ENCODE assay signal across 10 cellular contexts in genomic region chr17:74982663-74983313, GRCh38. TPM values are rescaled to one million over a fixed set of nuclear protein-coding genes. Genes with fewer than 3 reads are reported as not detected.
DNase-seq lines count a peak whose midpoint lies in the region; ATAC-seq, FAIRE-seq and TF ChIP-seq lines count a peak whose summit lies in the region.
"Not testable (repeated sequence)": the region's sequence is repeated elsewhere in the genome, so short reads cannot be mapped to it uniquely, and the experiment has no call there.
"Had no signal": no experiment of that assay in that cellular context is flagged by ENCODE, and none has a peak within 500 bp of the region (broad histone marks: within the 10 kb centered on the region; RNA-seq: fewer than 3 reads in every experiment).

No MANE protein-coding gene starts in this region.

- intact Hi-C loops in kidney (cut with DNase I): not testable (repeated sequence)

- peak overlapping the region; percentile 98 for H2AFZ ChIP-seq in astrocyte (ENCODE audit: low read depth, low read length)

- peak overlapping the region; percentile 86 for H3K27ac Mint-ChIP-seq in astrocyte (ENCODE audit: unreplicated experiment)

- not testable (repeated sequence) for FAIRE-seq in astrocyte (lab: Jason Lieb, UNC); kidney (lab: Jason Lieb, UNC)

- H3K36me3 Mint-ChIP-seq in astrocyte (ENCODE audit: low read depth, unreplicated experiment): not testable (repeated sequence)

- H3K4me3 Mint-ChIP-seq in astrocyte (ENCODE audit: unreplicated experiment): peak overlapping the region; percentile 88

- peak overlapping the region; percentile 95 for H3K4me2 ChIP-seq in astrocyte (ENCODE audit: low read length)

- not testable (repeated sequence) for H3K27ac ChIP-seq in astrocyte (ENCODE audit: low read depth, low read length); neutrophil
- H3K27ac ChIP-seq in kidney (ENCODE audit: low read depth in 2 of 2, low read length in 2 of 2) (peak overlapping the region; percentile 64 to 85), thoracic aorta (peak overlapping the region; percentile 93 to 97)

- not testable (repeated sequence) for H4K20me1 ChIP-seq in astrocyte (ENCODE audit: insufficient read depth, low read length)

- H3K36me3 ChIP-seq in astrocyte (ENCODE audit: insufficient read depth, low read length); kidney (ENCODE audit: control insufficient read depth in 1 of 2, insufficient read depth in 2 of 2, low read length in 2 of 2); neutrophil; thoracic aorta: not testable (repeated sequence)

- not testable (repeated sequence) for H3K9me3 Mint-ChIP-seq in astrocyte (ENCODE audit: unreplicated experiment)

- peak overlapping the region; percentile 83 for H3K9ac ChIP-seq in astrocyte (ENCODE audit: low read length)
- peak overlapping the region; percentile 14 to 74 for H3K9ac ChIP-seq in kidney (ENCODE audit: low read length in 2 of 2)

- ATAC-seq in SK-N-SH treated with all-trans-retinoic acid at 6 μM for 48 hours: peak; percentile 17
- ATAC-seq in thoracic aorta (ENCODE audit: insufficient number of reproducible peaks, low FRiP score, low read depth): not testable (repeated sequence)

- not testable (repeated sequence) for H3K79me2 ChIP-seq in astrocyte (ENCODE audit: insufficient read depth, low read length)

- H3K4me1 Mint-ChIP-seq in astrocyte (ENCODE audit: low read depth, unreplicated experiment): not testable (repeated sequence)

- DNase-seq in DMS79 treated with DMSO at 0.1 percent for 48 hours (lab: John Stamatoyannopoulos, UW) (peak; percentile 19), NCI-H1105 treated with DMSO at 0.1 percent for 48 hours (lab: John Stamatoyannopoulos, UW) (peak; percentile 45)
- DNase-seq in astrocyte (ENCODE audit: low read depth); epithelial cell of proximal tubule (ENCODE audit: low read depth); kidney; thoracic aorta (ENCODE audit: low spot score): not testable (repeated sequence)

- H3K4me1 ChIP-seq in astrocyte (ENCODE audit: insufficient read depth, low read length) (peaks cover 17% of the 10 kb centered on the region), neutrophil (ENCODE audit: control insufficient read depth in 1 of 2, insufficient read depth in 1 of 2, low read depth in 1 of 2, low read length in 1 of 2) (peaks cover 37 to 39% of the 10 kb centered on the region in 2 experiments), thoracic aorta (ENCODE audit: control insufficient read depth in 1 of 2, low read depth in 2 of 2) (peaks cover 6 to 15% of the 10 kb centered on the region in 2 donors)
- not testable (repeated sequence) for H3K4me1 ChIP-seq in kidney (ENCODE audit: control insufficient read depth in 1 of 2, insufficient read depth in 1 of 2, low read depth in 1 of 2, low read length in 2 of 2)

- H3K4me3 ChIP-seq in astrocyte (ENCODE audit: insufficient read depth, low read depth, low read length) (peak overlapping the region; percentile 72), epithelial cell of proximal tubule (ENCODE audit: low read depth, low read length) (peak overlapping the region; percentile 75), kidney (ENCODE audit: low read length in 2 of 2) (peak overlapping the region; percentile 54 to 84), neutrophil (ENCODE audit: low read depth in 1 of 2, low read length in 1 of 2) (peak overlapping the region; percentile 58 to 72), thoracic aorta (peak overlapping the region; percentile 89)

- H3K27me3 ChIP-seq in astrocyte (ENCODE audit: insufficient read depth, low read length); thoracic aorta (replicated peaks; ENCODE audit: insufficient read depth): not testable (repeated sequence)
- H3K27me3 ChIP-seq in neutrophil: peaks cover 80% of the 10 kb centered on the region

- not testable (repeated sequence) for H3K27me3 Mint-ChIP-seq in astrocyte (ENCODE audit: low read depth, unreplicated experiment)

- TF ChIP-seq CTCF in astrocyte (IDR thresholded peaks at IDR 0.05; ENCODE audit: insufficient read depth, low read depth, low read length); epithelial cell of proximal tubule (conservative IDR thresholded peaks at IDR 0.05; ENCODE audit: low read depth, low read length); kidney (IDR thresholded peaks at IDR 0.05; ENCODE audit: borderline replicate concordance, extremely low read depth, insufficient read depth); neutrophil (IDR thresholded peaks at IDR 0.05); thoracic aorta (IDR thresholded peaks at IDR 0.05): not testable (repeated sequence)

- H3K9me3 ChIP-seq in astrocyte (ENCODE audit: insufficient read depth, low read depth, low read length); kidney (ENCODE audit: control insufficient read depth in 1 of 2, low read length in 2 of 2); neutrophil; thoracic aorta: not testable (repeated sequence)

TF ChIP-seq in SK-N-SH treated with all-trans-retinoic acid at 6 μM for 48 hours, 23 proteins besides CTCF, POLR2A, EP300 and RAD21:
- TF ChIP-seq CSDC2 (CRISPR knock-in tag; IDR thresholded peaks at IDR 0.05): peak; percentile 78

RNA-seq across cellular contexts. Expression of gene CDR2L, which starts 4.6 kb away (rescaled TPM):
- 59.1 and 62.9 TPM in 2 replicates for total RNA-seq in astrocyte
- total RNA-seq in epithelial cell of proximal tubule: 38.9 and 64.4 TPM in 2 replicates
- 29.3 TPM for total RNA-seq in kidney
- polyA plus RNA-seq in kidney (ENCODE audit: insufficient read depth, low read depth, low replicate concordance): 12.5 TPM
- total RNA-seq in thoracic aorta: 10 to 100 TPM; 26.4 to 29.8 TPM

RNA-seq across cellular contexts. Expression of gene HID1, which starts 10.2 kb away (rescaled TPM):
- total RNA-seq in astrocyte: 2.5 and 2.6 TPM in 2 replicates
- 9.0 and 19.1 TPM in 2 replicates for total RNA-seq in epithelial cell of proximal tubule
- total RNA-seq in kidney: 32.6 TPM
- polyA plus RNA-seq in kidney (ENCODE audit: insufficient read depth, low read depth, low replicate concordance): 13.6 TPM
- 10 to 100 TPM; 14.3 to 14.8 TPM for total RNA-seq in thoracic aorta

RNA-seq across cellular contexts. Expression of gene MRPL58, which starts 29.7 kb away (rescaled TPM):
- total RNA-seq in astrocyte (23.8 and 24.4 TPM in 2 replicates), epithelial cell of proximal tubule (52.2 and 113 TPM in 2 replicates), kidney (23.1 TPM), thoracic aorta (10 to 100 TPM; 40.3 to 82.6 TPM)
- 84.5 TPM for polyA plus RNA-seq in kidney (ENCODE audit: insufficient read depth, low read depth, low replicate concordance)

RNA-seq across cellular contexts. Expression of gene OTOP3, which starts 47.1 kb away (rescaled TPM):
- total RNA-seq in astrocyte (not detected in 2 replicates), epithelial cell of proximal tubule (not detected in 2 replicates), kidney (not detected), thoracic aorta (not detected)
- polyA plus RNA-seq in kidney (ENCODE audit: insufficient read depth, low read depth, low replicate concordance): not detected
- total RNA-seq: HT1080; T-helper 1 cell treated with Interleukin-12 subunit alpha and Interleukin-12 subunit beta and Interleukin-4 antibody, amounts not matched to agents 30 ng/mL and 1 ng/mL, for 36 hours had no signal

RNA-seq across cellular contexts. Expression of gene OTOP2, which starts 58.7 kb away (rescaled TPM):
- total RNA-seq in astrocyte (not detected in 2 replicates), epithelial cell of proximal tubule (not detected in 2 replicates), kidney (not detected), thoracic aorta (not detected)
- polyA plus RNA-seq in kidney (ENCODE audit: insufficient read depth, low read depth, low replicate concordance): not detected
- total RNA-seq: HT1080; T-helper 1 cell treated with Interleukin-12 subunit alpha and Interleukin-12 subunit beta and Interleukin-4 antibody, amounts not matched to agents 30 ng/mL and 1 ng/mL, for 36 hours had no signal
